Comparison of ENCODE assay signal across 8 cellular contexts in the genomic region with DNA sequence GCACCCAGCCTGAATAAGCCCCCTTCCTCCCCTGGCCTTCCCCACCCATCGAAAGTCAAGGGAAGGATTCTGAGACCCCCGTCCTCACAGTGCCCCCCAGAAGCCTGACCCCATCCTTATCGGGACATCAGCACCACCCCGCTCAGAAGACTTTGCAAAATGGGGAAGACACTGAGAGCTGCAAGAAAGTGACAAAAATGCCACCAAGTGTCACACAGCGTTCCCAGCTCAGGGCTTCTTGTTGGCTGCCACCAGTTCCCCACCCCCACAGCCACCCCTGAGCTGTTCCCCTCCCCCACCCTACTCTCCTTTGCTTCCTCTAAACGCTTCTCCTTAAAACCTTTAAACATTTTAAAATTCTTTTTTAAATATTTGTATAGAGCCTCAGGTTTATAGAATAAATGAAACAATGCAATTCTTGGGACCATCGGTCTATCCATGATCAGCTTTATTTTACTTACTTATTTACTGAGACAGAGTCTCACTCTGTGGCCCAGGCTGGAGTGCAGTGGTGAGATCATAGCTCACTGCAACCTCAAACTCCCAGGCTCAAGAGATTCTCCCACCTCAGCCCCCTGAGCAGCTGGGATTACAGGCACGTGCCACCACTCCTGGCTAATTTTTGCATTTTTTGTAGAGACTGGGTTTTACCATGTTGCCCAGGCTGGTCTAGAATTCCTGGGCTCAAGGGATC. TPM values are rescaled to one million over a fixed set of nuclear protein-coding genes. Genes with fewer than 3 reads are reported as not detected.
DNase-seq lines count a peak whose midpoint lies in the region; ATAC-seq, FAIRE-seq and TF ChIP-seq lines count a peak whose summit lies in the region.
"Not testable (repeated sequence)": the region's sequence is repeated elsewhere in the genome, so short reads cannot be mapped to it uniquely, and the experiment has no call there.

No MANE protein-coding gene starts in this region.

- not testable (repeated sequence) for H3K23me2 ChIP-seq in H1 (ENCODE audit: low read depth, low read length)

- H3K36me3 ChIP-seq in CD4-positive, alpha-beta memory T cell (ENCODE audit: insufficient read depth, low read length); H1 (ENCODE audit: control insufficient read depth in 2 of 4, insufficient read depth in 4 of 4, low read length in 3 of 4); uterus: not testable (repeated sequence)

- H3K9me3 Mint-ChIP-seq in CD4-positive, alpha-beta memory T cell; activated CD4-positive, alpha-beta memory T cell treated with anti-CD3 and anti-CD28 coated beads, Interleukin-2, amount 10 ng/mL, durations not matched to agents 7 days and 5 days; activated naive CD4-positive, alpha-beta T cell treated with anti-CD3 and anti-CD28 coated beads, Interleukin-2, amount 50 U/mL, for 72 hours; natural killer cell: not testable (repeated sequence)

- FAIRE-seq in H1 (lab: Jason Lieb, UNC), result not testable (repeated sequence)

- not testable (repeated sequence) for H3K56ac ChIP-seq in H1 (replicated peaks; ENCODE audit: insufficient read length, low read depth, low read length)

- H3K4me3 ChIP-seq in CD4-positive, alpha-beta memory T cell (ENCODE audit: low read length in 2 of 2); H1 (ENCODE audit: extremely low read depth in 1 of 4, insufficient read depth in 2 of 4, low read depth in 3 of 4, low read length in 4 of 4); uterus: not testable (repeated sequence)

- H2BK15ac ChIP-seq in H1 (ENCODE audit: low read length), result not testable (repeated sequence)

- H3K4ac ChIP-seq in H1 (replicated peaks; ENCODE audit: insufficient read length, low read depth, low read length), result not testable (repeated sequence)

- not testable (repeated sequence) for H4K91ac ChIP-seq in H1 (replicated peaks; ENCODE audit: insufficient read length, low read length)

- H3K27me3 Mint-ChIP-seq in CD4-positive, alpha-beta memory T cell; T-helper 17 cell; activated CD4-positive, alpha-beta memory T cell treated with anti-CD3 and anti-CD28 coated beads, Interleukin-2, amount 10 ng/mL, durations not matched to agents 7 days and 5 days; natural killer cell (ENCODE audit: low read depth in 2 of 2): not testable (repeated sequence)

- H3K27ac ChIP-seq in CD4-positive, alpha-beta memory T cell (ENCODE audit: low read depth, low read length), result peak overlapping the region; percentile 100
- not testable (repeated sequence) for H3K27ac ChIP-seq in H1 (ENCODE audit: low read depth, low read length)
- H3K27ac ChIP-seq in uterus, result peak overlapping the region; percentile 85 to 97

- TF ChIP-seq RAD21 in H1 (IDR thresholded peaks at IDR 0.05 in 1 of 2, conservative IDR thresholded peaks at IDR 0.05 in 1 of 2; ENCODE audit: low read depth in 2 of 2, low read length in 2 of 2), result not testable (repeated sequence)

- peak overlapping the region; percentile 45; the same call in 1 of the 2 replicates for H4K8ac ChIP-seq in H1 (ENCODE audit: extremely low read depth, insufficient read depth, low read length)

- H3K27me3 ChIP-seq in CD4-positive, alpha-beta memory T cell (ENCODE audit: insufficient read depth, low read length); H1 (replicated peaks in 1 of 4; ENCODE audit: control insufficient read depth in 3 of 4, extremely low read depth in 1 of 4, insufficient read depth in 3 of 4, low read length in 3 of 4); uterus: not testable (repeated sequence)

- peak overlapping the region in 7 of 8 donors; percentile 22 to 74 (median 53) for H3K4me3 Mint-ChIP-seq in CD4-positive, alpha-beta memory T cell
- H3K4me3 Mint-ChIP-seq in T-helper 17 cell (peak overlapping the region; percentile 74), natural killer cell (peak overlapping the region; percentile 60)
- H3K4me3 Mint-ChIP-seq in activated CD4-positive, alpha-beta memory T cell treated with anti-CD3 and anti-CD28 coated beads, Interleukin-2, amount 10 ng/mL, durations not matched to agents 7 days and 5 days, result not testable (repeated sequence)

- not testable (repeated sequence) for H3K14ac ChIP-seq in H1 (ENCODE audit: insufficient read length)

- H2BK20ac ChIP-seq in H1 (ENCODE audit: low read length), result not testable (repeated sequence)

- H3K27ac Mint-ChIP-seq in CD4-positive, alpha-beta memory T cell, result peak overlapping the region; percentile 77 to 99 (median 94)
- H3K27ac Mint-ChIP-seq in T-helper 17 cell (peak overlapping the region; percentile 100), natural killer cell (peak overlapping the region; percentile 90 to 100)
- peak overlapping the region; percentile 34 for H3K27ac Mint-ChIP-seq in activated CD4-positive, alpha-beta memory T cell treated with anti-CD3 and anti-CD28 coated beads, Interleukin-2, amount 10 ng/mL, durations not matched to agents 7 days and 5 days
- peak overlapping the region; percentile 100 for H3K27ac Mint-ChIP-seq in activated naive CD4-positive, alpha-beta T cell treated with anti-CD3 and anti-CD28 coated beads, Interleukin-2, amount 50 U/mL, for 72 hours

- not testable (repeated sequence) for H2BK5ac ChIP-seq in H1 (ENCODE audit: low read depth, low read length)

- H3K23ac ChIP-seq in H1 (ENCODE audit: insufficient read length), result not testable (repeated sequence)

- not testable (repeated sequence) for H4K5ac ChIP-seq in H1 (ENCODE audit: insufficient read length, low read depth, low read length)

- H3K79me2 ChIP-seq in H1 (ENCODE audit: control insufficient read depth in 1 of 2, insufficient read depth in 2 of 2, low read length in 2 of 2), result not testable (repeated sequence)

- CTCF ChIA-PET in CD4-positive, alpha-beta memory T cell (lab: Charles Lee; ENCODE audit: partially characterized antibody), result interaction anchor here (1.2 to 1.5 kb wide), 2 partner anchors 9 to 24 kb away, joined by 4 to 5 read pairs; partner anchors contain the start of gene ADGRE5
- CTCF ChIA-PET in activated CD4-positive, alpha-beta memory T cell treated with anti-CD3 and anti-CD28 coated beads, Interleukin-2, amount 10 ng/mL, durations not matched to agents 7 days and 5 days (lab: Charles Lee), result interaction anchor here (0.9 kb wide), 1 partner anchor 9 kb away, joined by 5 read pairs; no protein-coding TSS in a partner anchor
- CTCF ChIA-PET in H1 (lab: Charles Lee; ENCODE audit: partially characterized antibody), result interaction anchor here (0.6 kb wide), 1 partner anchor 510 kb away, joined by 3 read pairs; no protein-coding TSS in a partner anchor

- H2BK12ac ChIP-seq in H1 (ENCODE audit: low read depth, low read length), result not testable (repeated sequence)

- H3K9ac ChIP-seq in H1 (replicated peaks in 1 of 4; ENCODE audit: extremely low read depth in 1 of 4, low read depth in 3 of 4, low read length in 3 of 4), result not testable (repeated sequence)

- intact Hi-C loops in CD4-positive, alpha-beta memory T cell (cut with micrococcal nuclease); uterus (cut with DNase I; ENCODE audit: low total_unique reads): not testable (repeated sequence)
- intact Hi-C loops in natural killer cell (cut with micrococcal nuclease), result loop anchor here (10.0 kb wide), 1 partner anchor 1218 kb away; the partner anchor contains the start of genes IER2 and STX10

- not testable (repeated sequence) for H2AK5ac ChIP-seq in H1 (ENCODE audit: low read depth, low read length)

- not testable (repeated sequence) for TF ChIP-seq CTCF in H1 (IDR thresholded peaks at IDR 0.05; ENCODE audit: control extremely low read depth in 1 of 3, insufficient read depth in 1 of 3, low read depth in 1 of 3, low read length in 3 of 3); natural killer cell (IDR thresholded peaks at IDR 0.05); uterus (IDR thresholded peaks at IDR 0.05)

- H3K79me1 ChIP-seq in H1 (ENCODE audit: low read depth, low read length), result not testable (repeated sequence)

- not testable (repeated sequence) for ATAC-seq in T-helper 17 cell; activated naive CD4-positive, alpha-beta T cell treated with anti-CD3 and anti-CD28 coated beads, Interleukin-2, amount 50 U/mL, for 72 hours; natural killer cell

- not testable (repeated sequence) for H3K36me3 Mint-ChIP-seq in CD4-positive, alpha-beta memory T cell; T-helper 17 cell (ENCODE audit: low read depth); activated CD4-positive, alpha-beta memory T cell treated with anti-CD3 and anti-CD28 coated beads, Interleukin-2, amount 10 ng/mL, durations not matched to agents 7 days and 5 days (ENCODE audit: low read depth); activated naive CD4-positive, alpha-beta T cell treated with anti-CD3 and anti-CD28 coated beads, Interleukin-2, amount 50 U/mL, for 72 hours; natural killer cell

- H3K4me2 ChIP-seq in H1 (ENCODE audit: insufficient read depth in 1 of 2, low read depth in 2 of 2, low read length in 2 of 2), result not testable (repeated sequence)

- peaks cover 84% of the 10 kb centered on the region for H3K4me1 ChIP-seq in CD4-positive, alpha-beta memory T cell (ENCODE audit: insufficient read depth, low read length)
- H3K4me1 ChIP-seq in H1 (replicated peaks in 1 of 4; ENCODE audit: control insufficient read depth in 3 of 4, insufficient read depth in 4 of 4, low read length in 3 of 4), result not testable (repeated sequence)
- peaks cover 9 to 17% of the 10 kb centered on the region in 2 donors for H3K4me1 ChIP-seq in uterus

- POLR2A ChIA-PET in CD4-positive, alpha-beta memory T cell (lab: Charles Lee; ENCODE audit: partially characterized antibody), result interaction anchor here (1.1 to 15.4 kb wide), 3 partner anchors 10 to 47 kb away, joined by 3 to 585 read pairs (median 3); partner anchors contain the start of gene ADGRE5
- POLR2A ChIA-PET in activated CD4-positive, alpha-beta memory T cell treated with anti-CD3 and anti-CD28 coated beads, Interleukin-2, amount 10 ng/mL, durations not matched to agents 7 days and 5 days (lab: Charles Lee), result interaction anchor here (4.5 kb wide), 1 partner anchor 10 kb away, joined by 35 read pairs; the partner anchor contains the start of gene ADGRE5
- POLR2A ChIA-PET in H1 (lab: Charles Lee; ENCODE audit: partially characterized antibody), result interaction anchor here (1.0 to 1.6 kb wide), 3 partner anchors 8 to 34 kb away, joined by 3 to 6 read pairs (median 3); no protein-coding TSS in a partner anchor

- not testable (repeated sequence) for TF ChIP-seq POLR2A in H1 (IDR thresholded peaks at IDR 0.05; ENCODE audit: control extremely low read depth in 1 of 2, low read depth in 2 of 2, low read length in 2 of 2); uterus (IDR thresholded peaks at IDR 0.05)

- not testable (repeated sequence) for H4K20me1 ChIP-seq in H1 (replicated peaks in 1 of 2; ENCODE audit: control insufficient read depth in 1 of 2, insufficient read depth in 2 of 2, low read length in 2 of 2)

- H2AFZ ChIP-seq in H1 (ENCODE audit: low read length), result not testable (repeated sequence)

- WGBS in H1 (ENCODE audit: extremely low coverage in 1 of 2, insufficient coverage in 1 of 2, insufficient read length in 1 of 2, insufficient replicate concordance in 2 of 2, low coverage in 1 of 2, low lambda C conversion rate in 2 of 2, missing lambda C conversion rate in 1 of 2), 2 experiments, result 77 to 100% methylated on average over 1 to 6 of the region's 8 CpGs

- TF ChIP-seq EP300 in H1 (IDR thresholded peaks at IDR 0.05; ENCODE audit: borderline replicate concordance in 1 of 2, low read depth in 2 of 2, low read length in 2 of 2), result not testable (repeated sequence)

- H3K4me1 Mint-ChIP-seq in CD4-positive, alpha-beta memory T cell, result peaks cover 33 to 71% (median 50%) of the 10 kb centered on the region in 4 donors
- H3K4me1 Mint-ChIP-seq in T-helper 17 cell, result peaks cover 37% of the 10 kb centered on the region
- H3K4me1 Mint-ChIP-seq in activated CD4-positive, alpha-beta memory T cell treated with anti-CD3 and anti-CD28 coated beads, Interleukin-2, amount 10 ng/mL, durations not matched to agents 7 days and 5 days, result peaks cover 69% of the 10 kb centered on the region
- H3K4me1 Mint-ChIP-seq in natural killer cell, result peaks cover 56 to 68% of the 10 kb centered on the region in 2 donors

- H3K18ac ChIP-seq in H1 (ENCODE audit: extremely low read depth, low read length), result not testable (repeated sequence)

- not testable (repeated sequence) for H3K9me3 ChIP-seq in CD4-positive, alpha-beta memory T cell (ENCODE audit: control insufficient read depth in 1 of 2, low read length in 2 of 2); T-helper 17 cell (ENCODE audit: control insufficient read depth, low read length, poor library complexity, severe bottlenecking); H1 (ENCODE audit: insufficient read depth in 2 of 2, low read depth in 1 of 2, low read length in 1 of 2); uterus

- not testable (repeated sequence) for H2BK120ac ChIP-seq in H1 (replicated peaks; ENCODE audit: low read depth, low read length)

- peak in 1 of 5 donors; percentile 32 for DNase-seq in CD4-positive, alpha-beta memory T cell
- peak; percentile 75 for DNase-seq in MV-4-11 (lab: John Stamatoyannopoulos, UW)
- not testable (repeated sequence) for DNase-seq in T-helper 17 cell; activated CD4-positive, alpha-beta memory T cell treated with anti-CD3 and anti-CD28 coated beads, Interleukin-2, amount 10 ng/mL, durations not matched to agents 7 days and 5 days; activated naive CD4-positive, alpha-beta T cell treated with anti-CD3 and anti-CD28 coated beads, Interleukin-2, amount 50 U/mL, for 72 hours (ENCODE audit: low spot score in 2 of 2); H1 (ENCODE audit: low read depth in 1 of 2, low spot score in 2 of 2); natural killer cell; uterus

RNA-seq across cellular contexts. Expression of gene ADGRE5, which starts 8.7 kb away (rescaled TPM):
- 100 to 1,000 TPM; 170 to 173 TPM for total RNA-seq in CD4-positive, alpha-beta memory T cell
- 100 to 1,000 TPM; 211 to 275 TPM for polyA plus RNA-seq in CD4-positive, alpha-beta memory T cell
- total RNA-seq in T-helper 17 cell, result 1,000 to 10,000 TPM; 1,097 to 1,799 TPM
- 100 to 1,000 TPM; 293 to 299 TPM for total RNA-seq in activated CD4-positive, alpha-beta memory T cell treated with anti-CD3 and anti-CD28 coated beads, Interleukin-2, amount 10 ng/mL, durations not matched to agents 7 days and 5 days
- 100 to 1,000 TPM; 222 to 256 TPM for total RNA-seq in activated naive CD4-positive, alpha-beta T cell treated with anti-CD3 and anti-CD28 coated beads, Interleukin-2, amount 50 U/mL, for 72 hours
- total RNA-seq in H1 (2021; fragmentation: NEBNext Ultra II Directional; extraction: Animal tissue kit (Norgen Biotek cat#: 25700)), result 3.0 and 3.6 TPM in 2 replicates
- polyA plus RNA-seq in H1 (2011; rRNA removed), result 1.6 and 2.3 TPM in 2 replicates
- polyA plus RNA-seq in H1 (2011; cell fraction: cytosol; rRNA removed), result 1.0 TPM
- polyA plus RNA-seq in H1 (2011; cell fraction: nucleus; rRNA removed), result 3.0 TPM
- polyA plus RNA-seq in H1 (2012, experiment 1 of 2), result 1.3 to 2.2 TPM (median 1.8 TPM) in 4 replicates
- 1.4 TPM for polyA plus RNA-seq in H1 (2012, experiment 2 of 2)
- polyA plus RNA-seq in H1 (2013, experiment 1 of 2), result 3.1 TPM
- 3.2 TPM for polyA plus RNA-seq in H1 (2013, experiment 2 of 2)
- 2.7 and 3.4 TPM in 2 replicates for polyA minus RNA-seq in H1 (2011; rRNA and poly(A)+ RNA removed)
- 1.8 TPM for polyA minus RNA-seq in H1 (2011; cell fraction: cytosol; rRNA and poly(A)+ RNA removed)
- polyA minus RNA-seq in H1 (2011; cell fraction: nucleus; rRNA and poly(A)+ RNA removed), result 4.2 TPM
- total RNA-seq in natural killer cell, result 1,000 to 10,000 TPM; 1,036 to 1,703 (median 1,382) TPM
- total RNA-seq in uterus, result 100 to 1,000 TPM in 1 of 4 donors, 10 to 100 TPM in 3; 32.1 to 217 (median 57.7) TPM

RNA-seq across cellular contexts. Expression of gene DDX39A, which starts 46.6 kb away (rescaled TPM):
- 100 to 1,000 TPM; 148 TPM for total RNA-seq in CD4-positive, alpha-beta memory T cell
- polyA plus RNA-seq in CD4-positive, alpha-beta memory T cell, result 100 to 1,000 TPM in 1 of 2 donors, 10 to 100 TPM in 1; 95.0 to 145 TPM
- 100 to 1,000 TPM; 276 to 284 TPM for total RNA-seq in T-helper 17 cell
- 100 to 1,000 TPM; 233 to 234 TPM for total RNA-seq in activated CD4-positive, alpha-beta memory T cell treated with anti-CD3 and anti-CD28 coated beads, Interleukin-2, amount 10 ng/mL, durations not matched to agents 7 days and 5 days
- 100 to 1,000 TPM; 208 to 217 TPM for total RNA-seq in activated naive CD4-positive, alpha-beta T cell treated with anti-CD3 and anti-CD28 coated beads, Interleukin-2, amount 50 U/mL, for 72 hours
- 124 and 139 TPM in 2 replicates for total RNA-seq in H1 (2021; fragmentation: NEBNext Ultra II Directional; extraction: Animal tissue kit (Norgen Biotek cat#: 25700))
- polyA plus RNA-seq in H1 (2011; rRNA removed), result 139 and 161 TPM in 2 replicates
- 140 TPM for polyA plus RNA-seq in H1 (2011; cell fraction: cytosol; rRNA removed)
- polyA plus RNA-seq in H1 (2011; cell fraction: nucleus; rRNA removed), result 516 TPM
- polyA plus RNA-seq in H1 (2012, experiment 1 of 2), result 146 to 179 TPM (median 162 TPM) in 4 replicates
- polyA plus RNA-seq in H1 (2012, experiment 2 of 2), result 209 TPM
- polyA plus RNA-seq in H1 (2013, experiment 1 of 2), result 111 TPM
- polyA plus RNA-seq in H1 (2013, experiment 2 of 2), result 106 TPM
- 58.7 and 78.7 TPM in 2 replicates for polyA minus RNA-seq in H1 (2011; rRNA and poly(A)+ RNA removed)
- polyA minus RNA-seq in H1 (2011; cell fraction: cytosol; rRNA and poly(A)+ RNA removed), result 49.8 TPM
- 87.6 TPM for polyA minus RNA-seq in H1 (2011; cell fraction: nucleus; rRNA and poly(A)+ RNA removed)
- total RNA-seq in natural killer cell, result 100 to 1,000 TPM; 397 to 569 (median 557) TPM
- total RNA-seq in uterus, result 10 to 100 TPM; 41.3 to 91.2 (median 52.8) TPM

Comparison
In these comparisons a context has a peak if more than half of its experiments do, and no peak if none do; other contexts are left out.
1. H3K27ac Mint-ChIP-seq: peak in every context shown above with its lines; median percentile 100 in T-helper 17 cell; 100 in activated naive CD4-positive, alpha-beta T cell treated with anti-CD3 and anti-CD28 coated beads, Interleukin-2, amount 50 U/mL, for 72 hours; 95 in natural killer cell; 94 in CD4-positive, alpha-beta memory T cell; 34 in activated CD4-positive, alpha-beta memory T cell treated with anti-CD3 and anti-CD28 coated beads, Interleukin-2, amount 10 ng/mL, durations not matched to agents 7 days and 5 days.